1 cellular context compared by ENCODE assay signal in the genomic region with DNA sequence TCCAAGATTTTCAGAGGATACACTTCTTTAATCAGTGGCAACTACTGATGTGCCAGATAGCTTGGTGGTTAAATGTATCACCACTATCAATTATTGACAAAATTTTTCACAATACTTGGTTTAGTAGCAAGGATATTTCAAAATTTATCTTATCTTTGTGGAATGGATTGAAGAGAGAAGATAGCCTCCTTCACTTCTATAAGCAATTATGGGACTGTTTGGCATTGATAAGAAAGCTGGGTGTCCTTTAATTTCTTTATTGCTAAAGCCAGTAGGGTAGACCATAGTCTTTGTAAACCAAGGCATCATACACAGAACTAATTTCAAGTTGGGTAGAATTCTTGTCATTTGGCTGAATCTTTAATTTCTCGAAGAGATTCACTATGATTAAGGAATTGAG.
TF ChIP-seq lines count a peak whose summit lies in the region.

No MANE protein-coding gene starts in this region.

TF ChIP-seq in K562, 482 proteins besides CTCF, POLR2A, EP300 and RAD21 (continues in another document):
- TF ChIP-seq, protein P1, sequence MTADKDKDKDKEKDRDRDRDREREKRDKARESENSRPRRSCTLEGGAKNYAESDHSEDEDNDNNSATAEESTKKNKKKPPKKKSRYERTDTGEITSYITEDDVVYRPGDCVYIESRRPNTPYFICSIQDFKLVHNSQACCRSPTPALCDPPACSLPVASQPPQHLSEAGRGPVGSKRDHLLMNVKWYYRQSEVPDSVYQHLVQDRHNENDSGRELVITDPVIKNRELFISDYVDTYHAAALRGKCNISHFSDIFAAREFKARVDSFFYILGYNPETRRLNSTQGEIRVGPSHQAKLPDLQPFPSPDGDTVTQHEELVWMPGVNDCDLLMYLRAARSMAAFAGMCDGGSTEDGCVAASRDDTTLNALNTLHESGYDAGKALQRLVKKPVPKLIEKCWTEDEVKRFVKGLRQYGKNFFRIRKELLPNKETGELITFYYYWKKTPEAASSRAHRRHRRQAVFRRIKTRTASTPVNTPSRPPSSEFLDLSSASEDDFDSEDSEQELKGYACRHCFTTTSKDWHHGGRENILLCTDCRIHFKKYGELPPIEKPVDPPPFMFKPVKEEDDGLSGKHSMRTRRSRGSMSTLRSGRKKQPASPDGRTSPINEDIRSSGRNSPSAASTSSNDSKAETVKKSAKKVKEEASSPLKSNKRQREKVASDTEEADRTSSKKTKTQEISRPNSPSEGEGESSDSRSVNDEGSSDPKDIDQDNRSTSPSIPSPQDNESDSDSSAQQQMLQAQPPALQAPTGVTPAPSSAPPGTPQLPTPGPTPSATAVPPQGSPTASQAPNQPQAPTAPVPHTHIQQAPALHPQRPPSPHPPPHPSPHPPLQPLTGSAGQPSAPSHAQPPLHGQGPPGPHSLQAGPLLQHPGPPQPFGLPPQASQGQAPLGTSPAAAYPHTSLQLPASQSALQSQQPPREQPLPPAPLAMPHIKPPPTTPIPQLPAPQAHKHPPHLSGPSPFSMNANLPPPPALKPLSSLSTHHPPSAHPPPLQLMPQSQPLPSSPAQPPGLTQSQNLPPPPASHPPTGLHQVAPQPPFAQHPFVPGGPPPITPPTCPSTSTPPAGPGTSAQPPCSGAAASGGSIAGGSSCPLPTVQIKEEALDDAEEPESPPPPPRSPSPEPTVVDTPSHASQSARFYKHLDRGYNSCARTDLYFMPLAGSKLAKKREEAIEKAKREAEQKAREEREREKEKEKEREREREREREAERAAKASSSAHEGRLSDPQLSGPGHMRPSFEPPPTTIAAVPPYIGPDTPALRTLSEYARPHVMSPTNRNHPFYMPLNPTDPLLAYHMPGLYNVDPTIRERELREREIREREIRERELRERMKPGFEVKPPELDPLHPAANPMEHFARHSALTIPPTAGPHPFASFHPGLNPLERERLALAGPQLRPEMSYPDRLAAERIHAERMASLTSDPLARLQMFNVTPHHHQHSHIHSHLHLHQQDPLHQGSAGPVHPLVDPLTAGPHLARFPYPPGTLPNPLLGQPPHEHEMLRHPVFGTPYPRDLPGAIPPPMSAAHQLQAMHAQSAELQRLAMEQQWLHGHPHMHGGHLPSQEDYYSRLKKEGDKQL (CRISPR knock-in tag; IDR thresholded peaks at IDR 0.05; ENCODE audit: borderline replicate concordance), result no peak
- TF ChIP-seq MTA2 (IDR thresholded peaks at IDR 0.05; ENCODE audit: low read depth), result peak; percentile 45; the same call in 1 of the 2 replicates
- no peak for TF ChIP-seq SRSF7 (optimal IDR thresholded peaks at IDR 0.05; ENCODE audit: low read depth, low read length)
- TF ChIP-seq PHB2 (IDR thresholded peaks at IDR 0.05; ENCODE audit: low read depth), result no peak
- no peak for TF ChIP-seq KAT7 (CRISPR knock-in tag; IDR thresholded peaks at IDR 0.05; ENCODE audit: borderline replicate concordance)
- TF ChIP-seq KLF1 (tag; IDR thresholded peaks at IDR 0.05), result no peak
- peak; percentile 70 for TF ChIP-seq TAL1 (IDR thresholded peaks at IDR 0.05)
- no peak for TF ChIP-seq LCOR (CRISPR knock-in tag; IDR thresholded peaks at IDR 0.05)
- TF ChIP-seq TCF3 (CRISPR knock-in tag; IDR thresholded peaks at IDR 0.05), result peak; percentile 60; the same call in 1 of the 2 replicates
- TF ChIP-seq U2AF2 (optimal IDR thresholded peaks at IDR 0.05; ENCODE audit: low read depth, low read length), result no peak
- peak; percentile 79 for TF ChIP-seq ARID1B (IDR thresholded peaks at IDR 0.05)
- TF ChIP-seq ZNF316 (IDR thresholded peaks at IDR 0.05), result no peak
- TF ChIP-seq CUX1 (CRISPR knock-in tag; IDR thresholded peaks at IDR 0.05), result no peak
- no peak for TF ChIP-seq POLR2H (tag; IDR thresholded peaks at IDR 0.05; ENCODE audit: low read depth)
- no peak for TF ChIP-seq ZNF507 (tag; conservative IDR thresholded peaks at IDR 0.05)
- TF ChIP-seq XRCC3 (IDR thresholded peaks at IDR 0.05), result no peak
- no peak for TF ChIP-seq ZNF561 (CRISPR knock-in tag; conservative IDR thresholded peaks at IDR 0.05)
- TF ChIP-seq ZNF3 (CRISPR knock-in tag; IDR thresholded peaks at IDR 0.05), result no peak
- TF ChIP-seq ZNF232 (CRISPR knock-in tag; IDR thresholded peaks at IDR 0.05), result no peak
- TF ChIP-seq TSC22D4 (tag; IDR thresholded peaks at IDR 0.05), result no peak
- TF ChIP-seq PBX2 (CRISPR knock-in tag; IDR thresholded peaks at IDR 0.05; ENCODE audit: low read depth), result no peak
- TF ChIP-seq PBX2 (tag; conservative IDR thresholded peaks at IDR 0.05; ENCODE audit: low read depth), result no peak
- 0 out of 2 replicates have a peak, but pooled peaks have one; percentile 27 for TF ChIP-seq SOX6 (IDR thresholded peaks at IDR 0.05)
- no peak for TF ChIP-seq CEBPZ (IDR thresholded peaks at IDR 0.05; ENCODE audit: borderline replicate concordance, low read depth, low read length)
- TF ChIP-seq ZNF644 (tag; IDR thresholded peaks at IDR 0.05; ENCODE audit: low read depth), result 0 out of 2 replicates have a peak, but pooled peaks have one; percentile 33
- TF ChIP-seq CREB5 (CRISPR knock-in tag; IDR thresholded peaks at IDR 0.05), result no peak
- TF ChIP-seq CREBBP (IDR thresholded peaks at IDR 0.05; ENCODE audit: low read depth, low read length), result no peak
- no peak for TF ChIP-seq RBM15 (IDR thresholded peaks at IDR 0.05; ENCODE audit: insufficient read depth, low read length)
- 0 out of 2 replicates have a peak, but pooled peaks have one; percentile 29 for TF ChIP-seq PML (IDR thresholded peaks at IDR 0.05; ENCODE audit: low read length)
- no peak for TF ChIP-seq ZNF609 (CRISPR knock-in tag; IDR thresholded peaks at IDR 0.05; ENCODE audit: borderline replicate concordance)
